8 cellular contexts compared by ENCODE assay signal in genomic region chr2:45649855-45650806, GRCh38. TPM values are rescaled to one million over a fixed set of nuclear protein-coding genes. Genes with fewer than 3 reads are reported as not detected.
DNase-seq lines count a peak whose midpoint lies in the region; ATAC-seq, FAIRE-seq and TF ChIP-seq lines count a peak whose summit lies in the region.

No MANE protein-coding gene starts in this region.

- TF ChIP-seq EP300 in K562 (IDR thresholded peaks at IDR 0.05; ENCODE audit: low read length): no peak

- H3K9ac ChIP-seq in HUES48 (ENCODE audit: low read depth, low read length): no peak overlapping the region
- peak overlapping the region; percentile 49 to 81 for H3K9ac ChIP-seq in K562 (ENCODE audit: insufficient read depth in 1 of 2, low read depth in 2 of 2, low read length in 2 of 2)
- no peak overlapping the region for H3K9ac ChIP-seq in iPS-15b (ENCODE audit: low read depth, low read length)

- in situ Hi-C loops in Caki2 (cut with HindIII; ENCODE audit: low pct_unique_long_range_greater_than_20kb, low sequenced_read_pairs): no loop called here
- in situ Hi-C loops in K562 (cut with MboI): loop anchor here (5.0 kb wide), 2 partner anchors 127 to 287 kb away; no protein-coding TSS in a partner anchor

- ATAC-seq in GM21360 (IDR thresholded peaks at IDR 0.05; ENCODE audit: unreplicated experiment) (peak; percentile 25), K562 (peak; percentile 63)

- no peak for TF ChIP-seq RAD21 in K562 (CRISPR knock-in tag; conservative IDR thresholded peaks at IDR 0.05 in 1 of 2, IDR thresholded peaks at IDR 0.05 in 1 of 2)

- H3K4me2 ChIP-seq in K562 (ENCODE audit: insufficient read depth, low read length): peak overlapping the region; percentile 86

- H3K9me3 ChIP-seq in HUES48 (ENCODE audit: control insufficient read depth, insufficient read depth, low read length) (no peaks in the 10 kb centered on the region), K562 (replicated peaks; ENCODE audit: control insufficient read depth, insufficient read depth, low read depth, low read length) (no peaks in the 10 kb centered on the region), iPS-15b (ENCODE audit: control insufficient read depth, insufficient read depth, low read length) (no peaks in the 10 kb centered on the region)

- no peaks in the 10 kb centered on the region for H3K9me1 ChIP-seq in K562 (ENCODE audit: control insufficient read depth, insufficient read depth, low read length)

- intact Hi-C loops in K562 (cut with micrococcal nuclease): loop anchor here (10.0 kb wide), 1 partner anchor 185 kb away; no protein-coding TSS in a partner anchor

- POLR2A ChIA-PET in K562 (lab: Yijun Ruan, JAX): interaction anchor here (0.6 to 1.7 kb wide), 6 partner anchors 12 to 152 kb away, joined by 3 to 4 read pairs (median 3); no protein-coding TSS in a partner anchor

- H3K36me3 ChIP-seq in HUES48 (ENCODE audit: control insufficient read depth, insufficient read depth, low read length): no peaks in the 10 kb centered on the region
- no peaks in the 10 kb centered on the region for H3K36me3 ChIP-seq in K562 (ENCODE audit: control insufficient read depth, insufficient read depth, low read length)
- no peaks in the 10 kb centered on the region for H3K36me3 ChIP-seq in iPS-15b (ENCODE audit: control insufficient read depth, insufficient read depth, low read length)

- TF ChIP-seq POLR2A in K562 (conservative IDR thresholded peaks at IDR 0.05): no peak

- 2% methylated on average over 52 of the region's 65 CpGs for WGBS in K562 (ENCODE audit: insufficient coverage, low coverage, missing lambda C conversion rate)

- BruUV-seq in K562 (replicated peaks; lab: Mats Ljungman, UMichigan): no TSS peak

- peak; percentile 57 for FAIRE-seq in K562 (lab: Jason Lieb, UNC)

- no peak for TF ChIP-seq CTCF in K562 (IDR thresholded peaks at IDR 0.05 in 2 of 3, conservative IDR thresholded peaks at IDR 0.05 in 1 of 3; ENCODE audit: insufficient read depth in 2 of 3, low read depth in 1 of 3, low read length in 3 of 3)

- no peaks in the 10 kb centered on the region for H4K20me1 ChIP-seq in K562 (replicated peaks; ENCODE audit: control insufficient read depth, insufficient read depth, low read length)

- H2AFZ ChIP-seq in K562 (ENCODE audit: low read depth, low read length): peak overlapping the region; percentile 93

- CTCF ChIA-PET in K562 (lab: Yijun Ruan, JAX; ENCODE audit: low intra/inter-chr PET ratio): interaction anchor here (0.6 to 0.9 kb wide), 2 partner anchors 159 to 285 kb away, joined by 3 read pairs; no protein-coding TSS in a partner anchor

- H3K4me3 ChIP-seq in HUES48 (ENCODE audit: low read depth, low read length) (peak overlapping the region; percentile 91), K562 (peak overlapping the region; percentile 72), iPS-15b (ENCODE audit: low read depth, low read length) (peak overlapping the region; percentile 55), skeletal muscle cell (ENCODE audit: low read depth, low read length) (peak overlapping the region; percentile 80)

- peaks cover 82% of the 10 kb centered on the region for H3K27me3 ChIP-seq in HUES48 (ENCODE audit: control insufficient read depth, insufficient read depth, low read length)
- H3K27me3 ChIP-seq in K562 (ENCODE audit: control insufficient read depth in 2 of 2, insufficient read depth in 2 of 2, low read length in 2 of 2): peaks cover 31 to 55% of the 10 kb centered on the region in 2 experiments
- H3K27me3 ChIP-seq in iPS-15b (ENCODE audit: control insufficient read depth, insufficient read depth, low read length): peaks cover 82% of the 10 kb centered on the region

- H3K27ac ChIP-seq in HUES48 (ENCODE audit: low read depth, low read length): no peak overlapping the region
- peak overlapping the region; percentile 37; the same call in 1 of the 3 replicates for H3K27ac ChIP-seq in K562 (ENCODE audit: extremely low read depth, low read depth, low read length)

- H3K4me1 ChIP-seq in HUES48 (ENCODE audit: control insufficient read depth, insufficient read depth, low read length) (peaks cover 6% of the 10 kb centered on the region; the same call in 1 of the 2 replicates), K562 (replicated peaks in 1 of 2; ENCODE audit: control insufficient read depth in 2 of 2, insufficient read depth in 2 of 2, low read length in 2 of 2) (peaks cover 0 to 29% of the 10 kb centered on the region in 2 experiments; a peak in 4 of 5 replicates), iPS-15b (ENCODE audit: control insufficient read depth, insufficient read depth, low read length) (peaks cover 2% of the 10 kb centered on the region)

- peak; percentile 53 for DNase-seq in Caki2 (ENCODE audit: low read depth)
- DNase-seq in T-helper 9 cell: peak; percentile 59
- DNase-seq in K562 (ENCODE audit: extremely low read depth in 1 of 4, low spot score in 3 of 4): peak; percentile 46 to 59 (median 50)
- DNase-seq in skeletal muscle cell (ENCODE audit: low read depth): no peak
- no peak for DNase-seq in NK-92 (lab: John Stamatoyannopoulos, UW; ENCODE audit: unreplicated experiment)

- no peaks in the 10 kb centered on the region for H3K79me2 ChIP-seq in K562 (ENCODE audit: control insufficient read depth, insufficient read depth, low read length)

TF ChIP-seq in K562, 482 proteins besides CTCF, POLR2A, EP300 and RAD21 (continues in another document):
- TF ChIP-seq SRF (CRISPR knock-in tag; IDR thresholded peaks at IDR 0.05) (0 out of 4 replicates have a peak, but pooled peaks of 1 of the 2 experiments have one; percentile 14), BHLHE40 (IDR thresholded peaks at IDR 0.05; ENCODE audit: low read length) (peak; percentile 85), DNMT1 (IDR thresholded peaks at IDR 0.05) (no peak), DIDO1 (tag; IDR thresholded peaks at IDR 0.05; ENCODE audit: low read depth) (0 out of 2 replicates have a peak, but pooled peaks have one; percentile 38), USF1 (CRISPR knock-in tag; IDR thresholded peaks at IDR 0.05) (peak; percentile 90), CXXC5 (CRISPR knock-in tag; IDR thresholded peaks at IDR 0.05) (peak; percentile 57), HDGF (IDR thresholded peaks at IDR 0.05) (no peak), DACH1 (IDR thresholded peaks at IDR 0.05; ENCODE audit: partially characterized antibody) (peak; percentile 10), RAD51 (IDR thresholded peaks at IDR 0.05; ENCODE audit: borderline replicate concordance, low read depth) (peak; percentile 85), KDM5B (IDR thresholded peaks at IDR 0.05; ENCODE audit: insufficient replicate concordance, low read depth, low read length) (peak; percentile 20), ESRRA (IDR thresholded peaks at IDR 0.05; ENCODE audit: borderline replicate concordance, low read depth) (0 out of 2 replicates have a peak, but pooled peaks have one; percentile 23)

RNA-seq across cellular contexts. Expression of gene PRKCE, which starts 1.3 kb away (rescaled TPM):
- 4.0 and 5.3 TPM in 2 replicates for total RNA-seq in Caki2 (2014; rRNA removed; shearing (Covaris generic); ENCODE audit: low replicate concordance)
- 0.86 and 1.5 TPM in 2 replicates for total RNA-seq in K562 (2011; cell fraction: chromatin; rRNA removed; ENCODE audit: low replicate concordance)
- total RNA-seq in K562 (2011; cell fraction: nucleolus; rRNA removed): 0.67 and 1.2 TPM in 2 replicates
- total RNA-seq in K562 (2011; cell fraction: nucleoplasm; rRNA removed): 0.92 and 1.0 TPM in 2 replicates
- total RNA-seq in K562 (2014; rRNA removed) (0.18 and 0.20 TPM in 2 replicates), K562 (2014; rRNA removed; fragmentation: Illumina TruSeq; extraction: Trizol) (0.11 and 0.48 TPM in 2 replicates), K562 (2015; rRNA removed; fragmentation: Illumina TruSeq; extraction: Trizol) (0.41 and 0.69 TPM in 2 replicates), K562 (2021) (0.58 and 1.0 TPM in 2 replicates)
- polyA plus RNA-seq in K562 (2011; rRNA removed) (0.19 and 0.21 TPM in 2 replicates), K562 (2014; fragmentation: Illumina TruSeq; extraction: Trizol) (0.22 and 0.33 TPM in 2 replicates), K562 (2014; fragmentation: Nextera tagmentation; extraction: Ambion mirVana) (under 1 TPM in 1 of 2 experiments, not detected in 1; 0.06 TPM), K562 (2014; rRNA removed) (0.26 and 0.48 TPM in 2 replicates)
- 0.06 and 0.15 TPM in 2 replicates for polyA plus RNA-seq in K562 (2011; cell fraction: cytosol; rRNA removed)
- 0.29 and 0.67 TPM in 2 replicates for polyA plus RNA-seq in K562 (2011; cell fraction: nucleus; rRNA removed)
- polyA plus RNA-seq in K562 (2012): 0.17 and 1.1 TPM in 2 replicates
- polyA minus RNA-seq in K562 (2011; rRNA and poly(A)+ RNA removed): 0.18 TPM in 2 replicates
- not detected in 2 replicates for polyA minus RNA-seq in K562 (2011; cell fraction: cytosol; rRNA and poly(A)+ RNA removed)
- polyA minus RNA-seq in K562 (2011; cell fraction: nucleus; rRNA and poly(A)+ RNA removed): 0.33 and 0.54 TPM in 2 replicates

RNA-seq across cellular contexts. Expression of gene SRBD1, which starts 39.1 kb away (rescaled TPM):
- total RNA-seq in Caki2 (2014; rRNA removed; shearing (Covaris generic); ENCODE audit: low replicate concordance): 3.8 and 4.7 TPM in 2 replicates
- total RNA-seq in K562 (2011; cell fraction: chromatin; rRNA removed; ENCODE audit: low replicate concordance): 17.6 and 65.7 TPM in 2 replicates
- total RNA-seq in K562 (2011; cell fraction: nucleolus; rRNA removed): 9.3 and 12.1 TPM in 2 replicates
- 18.6 and 21.4 TPM in 2 replicates for total RNA-seq in K562 (2011; cell fraction: nucleoplasm; rRNA removed)
- 14.7 and 16.1 TPM in 2 replicates for total RNA-seq in K562 (2014; rRNA removed)
- total RNA-seq in K562 (2014; rRNA removed; fragmentation: Illumina TruSeq; extraction: Trizol): 23.2 and 28.0 TPM in 2 replicates
- 19.5 and 21.3 TPM in 2 replicates for total RNA-seq in K562 (2015; rRNA removed; fragmentation: Illumina TruSeq; extraction: Trizol)
- 13.0 and 14.6 TPM in 2 replicates for total RNA-seq in K562 (2021)
- 9.4 and 12.6 TPM in 2 replicates for polyA plus RNA-seq in K562 (2011; rRNA removed)
- polyA plus RNA-seq in K562 (2011; cell fraction: cytosol; rRNA removed): 2.2 and 4.4 TPM in 2 replicates
- polyA plus RNA-seq in K562 (2011; cell fraction: nucleus; rRNA removed): 7.7 and 10.2 TPM in 2 replicates
- polyA plus RNA-seq in K562 (2012): 8.7 and 10.8 TPM in 2 replicates
- polyA plus RNA-seq in K562 (2014; fragmentation: Illumina TruSeq; extraction: Trizol): 12.5 and 15.5 TPM in 2 replicates
- polyA plus RNA-seq in K562 (2014; fragmentation: Nextera tagmentation; extraction: Ambion mirVana): 10 to 100 TPM in 1 of 2 experiments, 1 to 10 TPM in 1; 6.9 to 16.2 TPM
- polyA plus RNA-seq in K562 (2014; rRNA removed): 7.8 and 8.3 TPM in 2 replicates
- 44.2 and 47.9 TPM in 2 replicates for polyA minus RNA-seq in K562 (2011; rRNA and poly(A)+ RNA removed)
- polyA minus RNA-seq in K562 (2011; cell fraction: cytosol; rRNA and poly(A)+ RNA removed): 8.1 and 12.8 TPM in 2 replicates
- 27.5 and 45.9 TPM in 2 replicates for polyA minus RNA-seq in K562 (2011; cell fraction: nucleus; rRNA and poly(A)+ RNA removed)

Comparison
In these comparisons a context has a peak if more than half of its experiments do, and no peak if none do; other contexts are left out.
1. DNase-seq: peak in Caki2 (single experiment), T-helper 9 cell (single experiment) and K562 (4 of 4); none in skeletal muscle cell (single experiment) and NK-92 (single experiment).
2. H3K9ac ChIP-seq: peak in K562 (2 of 2); none in HUES48 (single experiment) and iPS-15b (single experiment).
3. Peak in every context shown above with its lines, with median percentiles within 50 percentile points of each other: H3K4me3 ChIP-seq.